11 cellular contexts compared by ENCODE assay signal in the genomic region with DNA sequence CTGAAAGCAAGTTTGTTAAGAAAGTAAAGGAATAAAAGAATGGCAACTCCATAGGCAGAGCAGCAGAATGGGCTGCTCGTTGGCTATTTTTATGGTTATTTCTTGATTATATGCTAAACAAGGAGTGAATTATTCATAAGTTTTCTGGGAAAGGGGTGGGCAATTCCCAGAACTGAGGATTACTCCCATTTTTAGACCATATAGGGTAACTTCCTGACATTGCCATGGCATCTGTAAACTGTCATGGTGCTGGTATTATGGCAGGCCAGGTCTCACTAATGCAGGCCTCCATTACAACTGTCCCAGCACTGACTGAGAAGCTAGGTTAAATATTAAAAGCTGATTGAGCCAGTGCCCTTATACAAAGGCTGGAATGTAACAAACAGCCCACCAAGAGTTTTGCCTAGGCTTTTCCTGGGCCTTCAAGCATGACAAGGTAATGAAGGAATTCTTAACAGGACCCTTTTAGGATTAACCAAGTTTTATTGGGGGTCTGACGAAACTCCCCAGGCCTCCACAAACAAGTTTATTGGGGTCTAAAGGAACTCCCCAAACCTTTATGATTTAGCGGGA. TPM values are rescaled to one million over a fixed set of nuclear protein-coding genes. Genes with fewer than 3 reads are reported as not detected.
A peak's percentile ranks its signal among the peaks of the same experiment; 100 is the strongest.
DNase-seq lines count a peak whose midpoint lies in the region; FAIRE-seq and TF ChIP-seq lines count a peak whose summit lies in the region.
"Not testable (repeated sequence)": the region's sequence is repeated elsewhere in the genome, so short reads cannot be mapped to it uniquely, and the experiment has no call there.
"Had no signal": no experiment of that assay in that cellular context is flagged by ENCODE, and none has a peak within 500 bp of the region (broad histone marks: within the 10 kb centered on the region; RNA-seq: fewer than 3 reads in every experiment).

No MANE protein-coding gene starts in this region.

- TF ChIP-seq CTCF in epithelial cell of proximal tubule (conservative IDR thresholded peaks at IDR 0.05; ENCODE audit: low read depth, low read length); kidney (IDR thresholded peaks at IDR 0.05; ENCODE audit: borderline replicate concordance, extremely low read depth, insufficient read depth); nephron (IDR thresholded peaks at IDR 0.05; ENCODE audit: unreplicated experiment in 3 of 3); progenitor cell of endocrine pancreas (IDR thresholded peaks at IDR 0.05; ENCODE audit: unreplicated experiment): not testable (repeated sequence)

- not testable (repeated sequence) for H3K36me3 Mint-ChIP-seq in nephron (ENCODE audit: low read depth); progenitor cell of endocrine pancreas (ENCODE audit: insufficient read depth)

- not testable (repeated sequence) for H3K4me3 ChIP-seq in epithelial cell of proximal tubule (ENCODE audit: low read depth, low read length); kidney (ENCODE audit: low read length in 2 of 2)

- not testable (repeated sequence) for H3K27me3 Mint-ChIP-seq in nephron (ENCODE audit: low read depth); progenitor cell of endocrine pancreas

- H3K9me3 ChIP-seq in kidney (ENCODE audit: control insufficient read depth in 1 of 2, low read length in 2 of 2), result not testable (repeated sequence)

- H3K9ac ChIP-seq in kidney (ENCODE audit: low read length in 2 of 2), result not testable (repeated sequence)

- not testable (repeated sequence) for H3K9me3 Mint-ChIP-seq in nephron; progenitor cell of endocrine pancreas (ENCODE audit: low read depth)

- not testable (repeated sequence) for H3K4me1 Mint-ChIP-seq in nephron
- H3K4me1 Mint-ChIP-seq in progenitor cell of endocrine pancreas (ENCODE audit: low read depth), result peaks cover 11% of the 10 kb centered on the region

- H3K4me3 Mint-ChIP-seq in nephron; progenitor cell of endocrine pancreas (ENCODE audit: low read depth): not testable (repeated sequence)

- H3K27ac ChIP-seq in kidney (ENCODE audit: low read depth in 2 of 2, low read length in 2 of 2), result peak overlapping the region; percentile 73 to 81

- peaks cover 11 to 30% of the 10 kb centered on the region in 2 donors for H3K4me1 ChIP-seq in kidney (ENCODE audit: control insufficient read depth in 1 of 2, insufficient read depth in 1 of 2, low read depth in 1 of 2, low read length in 2 of 2)

- H3K27ac Mint-ChIP-seq in nephron (peak overlapping the region; percentile 93 to 97 (median 93)), progenitor cell of endocrine pancreas (peak overlapping the region; percentile 84)

- FAIRE-seq in kidney (lab: Jason Lieb, UNC), result not testable (repeated sequence)

- peak; percentile 10 for DNase-seq in OCI-M1 (lab: John Stamatoyannopoulos, UW)
- peak; percentile 90 for DNase-seq in epithelial cell of proximal tubule (ENCODE audit: low read depth)
- DNase-seq in kidney; progenitor cell of endocrine pancreas (ENCODE audit: low spot score, unreplicated experiment): not testable (repeated sequence)
- peak; percentile 79 for DNase-seq in left kidney (ENCODE audit: low read depth, low spot score)

- intact Hi-C loops in kidney (cut with DNase I), result not testable (repeated sequence)

- H3K36me3 ChIP-seq in kidney (ENCODE audit: control insufficient read depth in 1 of 2, insufficient read depth in 2 of 2, low read length in 2 of 2), result not testable (repeated sequence)

RNA-seq across cellular contexts. Expression of a gene that starts 18.8 kb away (rescaled TPM):
- total RNA-seq in epithelial cell of proximal tubule, result not detected in 2 replicates
- total RNA-seq in kidney, result not detected
- polyA plus RNA-seq in kidney (ENCODE audit: insufficient read depth, low read depth, low replicate concordance), result not detected
- total RNA-seq in progenitor cell of endocrine pancreas, result not detected in 2 replicates
- total RNA-seq: A172; A673; CD4-positive, alpha-beta memory T cell; HFFc6 had no signal
- polyA plus RNA-seq: BJ; CD4-positive, alpha-beta memory T cell had no signal

RNA-seq across cellular contexts. Expression of a gene that starts 22.7 kb away (rescaled TPM):
- 45.0 and 55.4 TPM in 2 replicates for total RNA-seq in epithelial cell of proximal tubule
- total RNA-seq in kidney, result 43.2 TPM
- 57.2 TPM for polyA plus RNA-seq in kidney (ENCODE audit: insufficient read depth, low read depth, low replicate concordance)
- 91.5 and 113 TPM in 2 replicates for total RNA-seq in progenitor cell of endocrine pancreas
